Comparison of ENCODE assay signal across 17 cellular contexts in the genomic region with DNA sequence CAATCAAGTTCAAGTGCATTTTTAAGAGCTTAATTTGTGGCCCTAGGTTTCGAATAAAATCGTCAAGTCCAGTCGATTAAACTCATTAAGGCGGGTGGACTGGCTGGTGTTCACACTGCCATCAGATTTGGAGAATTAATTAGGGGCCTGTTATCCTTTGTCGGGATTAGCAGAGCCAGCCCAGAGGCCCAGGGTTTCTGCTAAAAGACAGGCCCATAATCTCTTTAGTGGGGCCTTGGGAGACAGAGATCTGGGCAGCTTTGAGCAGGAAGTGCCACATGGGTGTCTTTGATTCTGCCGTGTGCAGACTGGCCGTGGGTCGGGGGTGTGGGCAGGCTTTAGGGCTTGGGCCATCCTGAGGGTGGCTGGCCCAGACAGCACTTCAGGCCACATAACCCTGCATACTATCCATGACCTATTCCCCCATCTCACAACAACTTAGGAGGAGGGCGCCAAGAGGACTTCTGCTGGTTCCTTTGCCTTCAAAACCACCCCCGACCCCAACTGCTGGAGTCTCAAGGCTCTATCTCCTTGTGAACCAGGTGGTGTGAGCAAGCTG.
DNase-seq lines count a peak whose midpoint lies in the region; ATAC-seq and TF ChIP-seq lines count a peak whose summit lies in the region.
"Had no signal": no experiment of that assay in that cellular context is flagged by ENCODE, and none has a peak within 500 bp of the region (broad histone marks: within the 10 kb centered on the region; RNA-seq: fewer than 3 reads in every experiment).

No MANE protein-coding gene starts in this region.

- intact Hi-C loops in natural killer cell (cut with micrococcal nuclease), result no loop called here

- no peak overlapping the region for H3K4me3 ChIP-seq in retinal pigment epithelial cell (ENCODE audit: low read length)
- H3K4me3 ChIP-seq: GM12878 had no signal

- peak; percentile 29 for DNase-seq in natural killer cell treated with Interleukin-12 subunit alpha and Interleukin-12 subunit beta and Interleukin-15 and Interleukin-18, amount 100 ng/mL, for 72 hours (ENCODE audit: low spot score)
- DNase-seq in natural killer cell (no peak), islet precursor cell (peak; percentile 34), retinal pigment epithelial cell (ENCODE audit: low read depth) (peak; percentile 61), COR-L47 (lab: John Stamatoyannopoulos, UW) (no peak), NK-92 (lab: John Stamatoyannopoulos, UW; ENCODE audit: unreplicated experiment) (no peak)
- DNase-seq: CD4-positive, CD25-positive, alpha-beta regulatory T cell; DMS 273 treated with DMSO at 0.1 percent for 48 hours; Kasumi-1; NCI-H1417 treated with DMSO at 0.1 percent for 48 hours; NCI-H187 treated with DMSO at 0.1 percent for 48 hours; NCI-H2107; NCI-H774; PC-3 had no signal

- peaks cover 6 to 8% of the 10 kb centered on the region in 2 donors for H3K27me3 Mint-ChIP-seq in natural killer cell treated with Interleukin-12 subunit alpha and Interleukin-12 subunit beta and Interleukin-15 and Interleukin-18, amount 100 ng/mL, for 72 hours
- H3K27me3 Mint-ChIP-seq in natural killer cell (ENCODE audit: low read depth in 2 of 2), result peaks cover 0 to 4% of the 10 kb centered on the region in 2 donors
- H3K27me3 Mint-ChIP-seq: CD4-positive, CD25-positive, alpha-beta regulatory T cell had no signal

- H3K36me3 Mint-ChIP-seq in natural killer cell treated with Interleukin-12 subunit alpha and Interleukin-12 subunit beta and Interleukin-15 and Interleukin-18, amount 100 ng/mL, for 72 hours, result no peaks in the 10 kb centered on the region
- no peaks in the 10 kb centered on the region for H3K36me3 Mint-ChIP-seq in natural killer cell
- H3K36me3 Mint-ChIP-seq: CD4-positive, CD25-positive, alpha-beta regulatory T cell had no signal

- TF ChIP-seq CTCF in natural killer cell (IDR thresholded peaks at IDR 0.05) (no peak), retinal pigment epithelial cell (conservative IDR thresholded peaks at IDR 0.05; ENCODE audit: low read depth, low read length) (no peak)

- no peak overlapping the region for H3K27ac Mint-ChIP-seq in natural killer cell treated with Interleukin-12 subunit alpha and Interleukin-12 subunit beta and Interleukin-15 and Interleukin-18, amount 100 ng/mL, for 72 hours
- H3K27ac Mint-ChIP-seq in natural killer cell, result no peak overlapping the region
- H3K27ac Mint-ChIP-seq: B cell; CD4-positive, CD25-positive, alpha-beta regulatory T cell had no signal

- H3K4me3 Mint-ChIP-seq in natural killer cell treated with Interleukin-12 subunit alpha and Interleukin-12 subunit beta and Interleukin-15 and Interleukin-18, amount 100 ng/mL, for 72 hours, result no peak overlapping the region
- no peak overlapping the region for H3K4me3 Mint-ChIP-seq in natural killer cell
- H3K4me3 Mint-ChIP-seq: B cell; CD4-positive, CD25-positive, alpha-beta regulatory T cell had no signal

- no peak for ATAC-seq in natural killer cell treated with Interleukin-12 subunit alpha and Interleukin-12 subunit beta and Interleukin-15 and Interleukin-18, amount 100 ng/mL, for 72 hours
- ATAC-seq in natural killer cell (no peak), HG03432 (IDR thresholded peaks at IDR 0.05; ENCODE audit: unreplicated experiment) (no peak)
- ATAC-seq: GM12878, PC-3 had no signal

- H3K9me3 Mint-ChIP-seq in natural killer cell treated with Interleukin-12 subunit alpha and Interleukin-12 subunit beta and Interleukin-15 and Interleukin-18, amount 100 ng/mL, for 72 hours, result no peaks in the 10 kb centered on the region
- peaks cover 0 to 2% of the 10 kb centered on the region in 2 donors for H3K9me3 Mint-ChIP-seq in natural killer cell
- H3K9me3 Mint-ChIP-seq: CD4-positive, CD25-positive, alpha-beta regulatory T cell had no signal

- H3K4me1 Mint-ChIP-seq in natural killer cell treated with Interleukin-12 subunit alpha and Interleukin-12 subunit beta and Interleukin-15 and Interleukin-18, amount 100 ng/mL, for 72 hours (ENCODE audit: low read depth in 2 of 2), result peaks cover 9% of the 10 kb centered on the region in 2 donors
- H3K4me1 Mint-ChIP-seq in natural killer cell, result peaks cover 8 to 9% of the 10 kb centered on the region in 2 donors
- H3K4me1 Mint-ChIP-seq: CD4-positive, CD25-positive, alpha-beta regulatory T cell had no signal

Comparison
In these comparisons a context has a peak if more than half of its experiments do, and no peak if none do; other contexts are left out.
1. DNase-seq: peak in natural killer cell treated with Interleukin-12 subunit alpha and Interleukin-12 subunit beta and Interleukin-15 and Interleukin-18, amount 100 ng/mL, for 72 hours (single experiment), islet precursor cell (single experiment) and retinal pigment epithelial cell (single experiment); none in natural killer cell (single experiment), COR-L47 (single experiment) and NK-92 (single experiment).